11 cellular contexts compared by ENCODE assay signal in the genomic region with DNA sequence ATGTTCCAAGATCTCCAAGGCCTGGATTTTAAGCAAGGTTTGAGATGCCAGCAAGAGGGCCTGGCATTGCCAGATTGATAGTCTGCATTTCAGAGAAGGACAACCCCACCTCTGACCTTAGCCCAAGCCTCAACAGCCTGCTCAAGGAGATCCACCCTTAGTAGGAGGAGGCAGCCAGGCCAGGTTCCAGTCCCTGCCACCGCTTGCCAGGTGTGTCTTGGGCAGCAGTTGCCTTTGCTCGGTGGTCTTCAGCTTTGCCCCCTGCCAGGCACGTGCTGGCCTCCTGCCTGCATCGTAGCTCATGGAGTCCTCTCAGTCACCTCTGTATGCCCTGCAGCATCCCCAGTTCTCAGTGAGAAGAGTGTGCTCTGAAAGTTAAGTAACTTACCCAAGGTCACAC.
"Had no signal": no experiment of that assay in that cellular context is flagged by ENCODE, and none has a peak within 500 bp of the region (broad histone marks: within the 10 kb centered on the region; RNA-seq: fewer than 3 reads in every experiment).

No MANE protein-coding gene starts in this region.

- H3K36me3 ChIP-seq: right lobe of liver, tibial artery, uterus had no signal

- FAIRE-seq: frontal cortex, keratinocyte had no signal

- ATAC-seq: effector memory CD8-positive, alpha-beta T cell had no signal

- H3K27ac ChIP-seq: parathyroid adenoma, right lobe of liver, testis, tibial artery, uterus had no signal

- H2AFZ ChIP-seq: parathyroid adenoma had no signal

- H3K27me3 ChIP-seq: testis, uterus had no signal

- H3K9ac ChIP-seq: parathyroid adenoma had no signal

- H3K9me3 ChIP-seq: mucosa of descending colon, right lobe of liver, testis, tibial artery, uterus had no signal

- H3K79me2 ChIP-seq: parathyroid adenoma had no signal

- H3K4me3 ChIP-seq: lung, mucosa of descending colon, right lobe of liver, testis, tibial artery, uterus had no signal

- DNase-seq: cortex of kidney had no signal
